ENCODE assay signal across 1 cellular context in the genomic region with DNA sequence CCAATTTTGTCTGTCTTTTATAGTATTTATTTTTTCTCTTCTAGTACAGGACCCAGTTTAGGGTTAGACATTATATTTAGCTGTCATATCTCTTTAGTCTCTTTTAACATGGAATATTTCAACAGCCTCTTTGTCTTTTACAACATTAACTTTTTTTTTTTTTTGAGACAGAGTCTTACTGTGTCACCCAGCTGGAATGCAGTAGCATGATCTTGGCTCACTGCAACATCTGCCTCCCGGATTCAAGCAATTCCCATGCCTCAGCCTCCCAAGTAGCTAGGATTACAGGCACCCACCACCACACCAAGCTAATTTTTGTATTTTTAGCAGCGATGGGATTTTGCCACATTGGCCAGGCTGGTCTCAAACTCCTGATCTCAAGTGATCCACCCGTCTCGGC.
TF ChIP-seq lines count a peak whose summit lies in the region.

No MANE protein-coding gene starts in this region.

TF ChIP-seq in IMR-90, 13 proteins besides CTCF, POLR2A, EP300 and RAD21 (continued from another document):
- no peak for TF ChIP-seq RFX5 (IDR thresholded peaks at IDR 0.05; ENCODE audit: low read depth, low read length)
